ENCODE assay signal across 23 cellular contexts in the genomic region with DNA sequence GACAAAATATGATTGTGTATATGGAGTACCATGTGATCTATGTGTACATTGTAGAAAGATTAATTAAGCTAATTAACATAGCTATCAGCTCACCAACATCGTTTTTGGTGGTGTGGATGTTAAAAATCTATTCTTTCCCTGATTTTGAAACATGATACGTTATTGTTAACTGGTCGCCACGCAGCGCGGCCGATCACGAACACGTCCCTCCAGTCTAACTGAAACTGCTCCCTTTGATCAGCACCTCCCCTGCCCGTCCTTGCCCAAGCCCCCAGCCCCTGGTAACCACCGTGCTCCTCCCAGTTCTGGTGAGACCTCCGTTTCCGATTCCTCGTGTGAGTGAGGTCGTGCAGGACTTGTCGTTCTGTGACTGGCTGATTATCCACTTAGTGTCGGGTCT.
DNase-seq lines count a peak whose midpoint lies in the region; ATAC-seq, FAIRE-seq and TF ChIP-seq lines count a peak whose summit lies in the region.
"Had no signal": no experiment of that assay in that cellular context is flagged by ENCODE, and none has a peak within 500 bp of the region (broad histone marks: within the 10 kb centered on the region; RNA-seq: fewer than 3 reads in every experiment).

No MANE protein-coding gene starts in this region.

- CTCF ChIA-PET in WTC11 (lab: Charles Lee) (no interaction called here), K562 (lab: Yijun Ruan, JAX; ENCODE audit: low intra/inter-chr PET ratio) (no interaction called here)

- no peaks in the 10 kb centered on the region for H3K27me3 Mint-ChIP-seq in CD4-positive, CD25-positive, alpha-beta regulatory T cell
- H3K27me3 Mint-ChIP-seq in WTC11 (ENCODE audit: low read depth) (no peaks in the 10 kb centered on the region), memory B cell (no peaks in the 10 kb centered on the region)
- H3K27me3 Mint-ChIP-seq: CD4-positive, alpha-beta T cell; IgD-negative memory B cell had no signal

- peak; percentile 11 for FAIRE-seq in K562 (lab: Jason Lieb, UNC)

- no peak for DNase-seq in CD4-positive, CD25-positive, alpha-beta regulatory T cell
- no peak for DNase-seq in WTC11 (ENCODE audit: low spot score)
- DNase-seq in K562 (ENCODE audit: extremely low read depth in 1 of 4, low spot score in 3 of 4), result no peak
- DNase-seq in memory B cell (ENCODE audit: low spot score in 2 of 2), result no peak
- no peak for DNase-seq in SW 1271 (lab: John Stamatoyannopoulos, UW)
- no peak for DNase-seq in activated CD4-positive, CD25-positive, alpha-beta regulatory T cell (lab: John Stamatoyannopoulos, UW)
- DNase-seq in NCI-H446 treated with DMSO at 0.1 percent for 48 hours (lab: John Stamatoyannopoulos, UW), result no peak
- DNase-seq: CD4-positive, alpha-beta T cell; COR-L47; DMS53; HFFc6; NCI-H1092 treated with DMSO at 0.1 percent for 48 hours; NCI-H1436 treated with DMSO at 0.1 percent for 48 hours; NCI-H187 treated with DMSO at 0.1 percent for 48 hours; NCI-H2107; NCI-H446; NCI-H526; RPMI8226; SHP77 had no signal

- TF ChIP-seq POLR2A in K562 (conservative IDR thresholded peaks at IDR 0.05), result no peak

- no peak overlapping the region for H3K9ac ChIP-seq in K562 (ENCODE audit: insufficient read depth in 1 of 2, low read depth in 2 of 2, low read length in 2 of 2)

- H3K36me3 ChIP-seq in CD4-positive, CD25-positive, alpha-beta regulatory T cell (ENCODE audit: control insufficient read depth, insufficient read depth, low read length), result peaks cover 17% of the 10 kb centered on the region
- H3K36me3 ChIP-seq in K562 (ENCODE audit: control insufficient read depth, insufficient read depth, low read length), result peaks cover 49% of the 10 kb centered on the region
- H3K36me3 ChIP-seq: HAP-1 had no signal

- H3K27me3 ChIP-seq in CD4-positive, CD25-positive, alpha-beta regulatory T cell (ENCODE audit: control insufficient read depth, insufficient read depth, low read length), result no peaks in the 10 kb centered on the region
- no peaks in the 10 kb centered on the region for H3K27me3 ChIP-seq in K562 (ENCODE audit: control insufficient read depth in 2 of 2, insufficient read depth in 2 of 2, low read length in 2 of 2)

- no peak overlapping the region for H3K4me2 ChIP-seq in K562 (ENCODE audit: insufficient read depth, low read length)
- H3K4me2 ChIP-seq: GM23338 had no signal

- WGBS in K562 (ENCODE audit: insufficient coverage, low coverage, missing lambda C conversion rate), result 90% methylated on average over 17 of the region's 17 CpGs

- no peaks in the 10 kb centered on the region for H3K9me3 Mint-ChIP-seq in CD4-positive, CD25-positive, alpha-beta regulatory T cell
- no peaks in the 10 kb centered on the region for H3K9me3 Mint-ChIP-seq in WTC11
- no peaks in the 10 kb centered on the region for H3K9me3 Mint-ChIP-seq in memory B cell
- H3K9me3 Mint-ChIP-seq: CD4-positive, alpha-beta T cell; GM23338; HFFc6; IgD-negative memory B cell had no signal

- no TSS peak for BruUV-seq in K562 (replicated peaks; lab: Mats Ljungman, UMichigan)

- no peak overlapping the region for H2AFZ ChIP-seq in K562 (ENCODE audit: low read depth, low read length)
- H2AFZ ChIP-seq: GM23338 had no signal

- peaks cover 20% of the 10 kb centered on the region for H3K36me3 Mint-ChIP-seq in CD4-positive, CD25-positive, alpha-beta regulatory T cell
- H3K36me3 Mint-ChIP-seq in WTC11 (no peaks in the 10 kb centered on the region), memory B cell (peaks cover 4% of the 10 kb centered on the region)
- H3K36me3 Mint-ChIP-seq: IgD-negative memory B cell had no signal

- no peak for TF ChIP-seq RAD21 in K562 (CRISPR knock-in tag; conservative IDR thresholded peaks at IDR 0.05 in 1 of 2, IDR thresholded peaks at IDR 0.05 in 1 of 2)

- no peak overlapping the region for H3K4me3 ChIP-seq in CD4-positive, CD25-positive, alpha-beta regulatory T cell (ENCODE audit: low read depth, low read length)
- no peak overlapping the region for H3K4me3 ChIP-seq in K562
- H3K4me3 ChIP-seq: GM23338, HAP-1 had no signal

- peaks cover 42% of the 10 kb centered on the region for H3K79me2 ChIP-seq in K562 (ENCODE audit: control insufficient read depth, insufficient read depth, low read length)

- H3K4me1 ChIP-seq in CD4-positive, CD25-positive, alpha-beta regulatory T cell (ENCODE audit: control insufficient read depth, insufficient read depth, low read length, poor library complexity, severe bottlenecking), result no peaks in the 10 kb centered on the region
- peaks cover 9 to 61% of the 10 kb centered on the region in 2 experiments; a peak in 4 of 5 replicates for H3K4me1 ChIP-seq in K562 (replicated peaks in 1 of 2; ENCODE audit: control insufficient read depth in 2 of 2, insufficient read depth in 2 of 2, low read length in 2 of 2)

- H3K4me3 Mint-ChIP-seq in CD4-positive, CD25-positive, alpha-beta regulatory T cell, result no peak overlapping the region
- H3K4me3 Mint-ChIP-seq in WTC11 (no peak overlapping the region), memory B cell (no peak overlapping the region)
- H3K4me3 Mint-ChIP-seq: CD4-positive, alpha-beta T cell; GM23338; HFFc6 had no signal

- peaks cover 4 to 21% (median 6%) of the 10 kb centered on the region in 4 donors for H3K4me1 Mint-ChIP-seq in CD4-positive, CD25-positive, alpha-beta regulatory T cell
- H3K4me1 Mint-ChIP-seq in WTC11, result peaks cover 8% of the 10 kb centered on the region
- H3K4me1 Mint-ChIP-seq in memory B cell, result peaks cover 6% of the 10 kb centered on the region

- POLR2A ChIA-PET in WTC11 (lab: Charles Lee) (no interaction called here), K562 (lab: Yijun Ruan, JAX) (no interaction called here)

- intact Hi-C loops in K562 (cut with micrococcal nuclease), result no loop called here

- H3K9me3 ChIP-seq in CD4-positive, CD25-positive, alpha-beta regulatory T cell (ENCODE audit: control insufficient read depth in 2 of 2, low read length in 2 of 2), result no peaks in the 10 kb centered on the region
- H3K9me3 ChIP-seq in K562 (replicated peaks; ENCODE audit: control insufficient read depth, insufficient read depth, low read depth, low read length), result 0 out of 2 replicates have a peak, but pooled peaks cover 3% of the 10 kb centered on the region
- H3K9me3 ChIP-seq: HAP-1 had no signal

- ATAC-seq in CD4-positive, CD25-positive, alpha-beta regulatory T cell (ENCODE audit: low read depth in 2 of 2), result no peak
- ATAC-seq in WTC11, result no peak
- ATAC-seq in K562, result no peak
- no peak for ATAC-seq in memory B cell (ENCODE audit: low read depth)
- ATAC-seq in HG03520 (IDR thresholded peaks at IDR 0.05; ENCODE audit: unreplicated experiment), result no peak
- ATAC-seq: GM23338 had no signal

- TF ChIP-seq CTCF in WTC11 (IDR thresholded peaks at IDR 0.05) (no peak), K562 (IDR thresholded peaks at IDR 0.05 in 2 of 3, conservative IDR thresholded peaks at IDR 0.05 in 1 of 3; ENCODE audit: insufficient read depth in 2 of 3, low read depth in 1 of 3, low read length in 3 of 3) (no peak)

- H3K27ac Mint-ChIP-seq in CD4-positive, CD25-positive, alpha-beta regulatory T cell, result peak overlapping the region in 2 of 3 donors; percentile 55 to 84
- H3K27ac Mint-ChIP-seq in WTC11 (peak overlapping the region; percentile 65; the same call in 1 of the 2 replicates), memory B cell (peak overlapping the region; percentile 25)
- H3K27ac Mint-ChIP-seq: GM23338, HFFc6, IgD-negative memory B cell had no signal

- no peak for TF ChIP-seq EP300 in K562 (IDR thresholded peaks at IDR 0.05; ENCODE audit: low read length)

- H3K27ac ChIP-seq in CD4-positive, CD25-positive, alpha-beta regulatory T cell (ENCODE audit: insufficient read depth, low read length, poor library complexity, severe bottlenecking), result no peak overlapping the region
- H3K27ac ChIP-seq in K562 (ENCODE audit: extremely low read depth, low read depth, low read length), result no peak overlapping the region

- in situ Hi-C loops in K562 (cut with MboI), result no loop called here

- H4K20me1 ChIP-seq in K562 (replicated peaks; ENCODE audit: control insufficient read depth, insufficient read depth, low read length), result peaks cover 4% of the 10 kb centered on the region; the same call in 1 of the 2 replicates

- no peaks in the 10 kb centered on the region for H3K9me1 ChIP-seq in K562 (ENCODE audit: control insufficient read depth, insufficient read depth, low read length)

TF ChIP-seq in K562, 482 proteins besides CTCF, POLR2A, EP300 and RAD21 (continues in another document):
- no peak for TF ChIP-seq RREB1 (CRISPR knock-in tag; IDR thresholded peaks at IDR 0.05)
